9 cellular contexts compared by ENCODE assay signal in the genomic region with DNA sequence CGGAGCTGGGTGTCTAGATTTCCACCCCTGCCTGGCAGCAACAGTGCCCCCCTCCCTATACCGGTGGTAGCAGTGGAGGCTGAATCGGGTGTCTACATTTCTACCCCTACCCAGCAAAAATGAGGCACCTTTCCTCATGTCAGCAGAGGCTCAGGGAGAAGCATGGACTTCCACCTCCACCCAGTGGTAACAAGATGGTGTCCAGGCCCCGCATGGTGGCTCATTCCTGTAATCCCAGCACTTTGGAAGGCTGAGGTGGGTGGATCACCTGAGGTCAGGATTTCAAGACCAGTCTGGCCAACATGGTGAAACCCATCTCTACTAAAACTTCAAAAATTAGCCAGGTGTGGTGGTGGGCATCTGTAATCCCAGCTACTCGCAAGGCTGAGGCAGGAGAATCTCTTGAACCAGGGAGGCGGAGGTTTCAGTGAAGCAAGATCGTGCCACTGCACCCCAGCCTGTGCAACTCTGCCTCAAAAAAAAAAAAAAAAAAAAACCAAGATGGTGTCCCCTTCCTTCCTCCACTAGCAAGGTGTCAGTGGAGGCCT. TPM values are rescaled to one million over a fixed set of nuclear protein-coding genes. Genes with fewer than 3 reads are reported as not detected.
A peak's percentile ranks its signal among the peaks of the same experiment; 100 is the strongest.
DNase-seq lines count a peak whose midpoint lies in the region; ATAC-seq and TF ChIP-seq lines count a peak whose summit lies in the region.
"Had no signal": no experiment of that assay in that cellular context is flagged by ENCODE, and none has a peak within 500 bp of the region (broad histone marks: within the 10 kb centered on the region; RNA-seq: fewer than 3 reads in every experiment).

No MANE protein-coding gene starts in this region.

- peak; percentile 32 for TF ChIP-seq CTCF in BE2C (IDR thresholded peaks at IDR 0.05; ENCODE audit: low read depth, low read length)
- TF ChIP-seq CTCF in GM23338 (conservative IDR thresholded peaks at IDR 0.05; ENCODE audit: low read depth in 2 of 2): peak in 1 of 2 experiments; percentile 37; a peak in 2 of 4 replicates

- peak overlapping the region; percentile 58 for H3K4me2 ChIP-seq in GM23338

- H3K4me3 ChIP-seq in BE2C (ENCODE audit: low read depth, low read length) (peak overlapping the region; percentile 52), GM23338 (peak overlapping the region; percentile 49; the same call in 1 of the 2 replicates), muscle layer of duodenum (ENCODE audit: low read depth in 1 of 2, low read length in 2 of 2) (peak overlapping the region; percentile 52 to 80)

- POLR2A ChIA-PET in activated CD4-positive, alpha-beta memory T cell treated with anti-CD3 and anti-CD28 coated beads, Interleukin-2, amount 10 ng/mL, durations not matched to agents 7 days and 5 days (lab: Charles Lee): no interaction called here

- H3K27me3 ChIP-seq in BE2C: 0 out of 2 replicates have a peak, but pooled peaks cover 2% of the 10 kb centered on the region
- no peaks in the 10 kb centered on the region for H3K27me3 ChIP-seq in GM23338 (ENCODE audit: insufficient read depth)
- no peaks in the 10 kb centered on the region for H3K27me3 ChIP-seq in muscle layer of duodenum (ENCODE audit: low read depth, low read length)
- H3K27me3 ChIP-seq: ascending aorta had no signal

- H3K9me2 ChIP-seq in GM23338 (ENCODE audit: insufficient read depth): peaks cover 9% of the 10 kb centered on the region; the same call in 1 of the 2 replicates

- H3K79me2 ChIP-seq in GM23338 (replicated peaks; ENCODE audit: insufficient read depth): no peaks in the 10 kb centered on the region

- H3K9me3 Mint-ChIP-seq in GM23338: peaks cover 9% of the 10 kb centered on the region; the same call in 2 of the 3 replicates
- no peaks in the 10 kb centered on the region for H3K9me3 Mint-ChIP-seq in activated CD4-positive, alpha-beta memory T cell treated with anti-CD3 and anti-CD28 coated beads, Interleukin-2, amount 10 ng/mL, durations not matched to agents 7 days and 5 days

- H3K36me3 ChIP-seq in BE2C: no peaks in the 10 kb centered on the region
- no peaks in the 10 kb centered on the region for H3K36me3 ChIP-seq in GM23338 (ENCODE audit: insufficient read depth)
- no peaks in the 10 kb centered on the region for H3K36me3 ChIP-seq in muscle layer of duodenum (ENCODE audit: control insufficient read depth in 1 of 2, insufficient read depth in 2 of 2, low read length in 2 of 2)
- H3K36me3 ChIP-seq: ascending aorta had no signal

- no peaks in the 10 kb centered on the region for H4K20me1 ChIP-seq in GM23338 (replicated peaks; ENCODE audit: insufficient read depth)

- CTCF ChIA-PET in activated CD4-positive, alpha-beta memory T cell treated with anti-CD3 and anti-CD28 coated beads, Interleukin-2, amount 10 ng/mL, durations not matched to agents 7 days and 5 days (lab: Charles Lee): no interaction called here

- no peak overlapping the region for H3K27ac ChIP-seq in GM23338 (ENCODE audit: low read depth)
- no peak overlapping the region for H3K27ac ChIP-seq in muscle layer of duodenum (ENCODE audit: low read length)
- H3K27ac ChIP-seq: ascending aorta had no signal

- no peaks in the 10 kb centered on the region for H3K36me3 Mint-ChIP-seq in GM23338 (ENCODE audit: low read depth)
- no peaks in the 10 kb centered on the region for H3K36me3 Mint-ChIP-seq in activated CD4-positive, alpha-beta memory T cell treated with anti-CD3 and anti-CD28 coated beads, Interleukin-2, amount 10 ng/mL, durations not matched to agents 7 days and 5 days (ENCODE audit: low read depth)

- no peaks in the 10 kb centered on the region for H3F3A ChIP-seq in GM23338 (replicated peaks; ENCODE audit: low read depth)

- no peaks in the 10 kb centered on the region; the same call in none of the 2 replicates for H3K4me1 ChIP-seq in BE2C
- peaks cover 11% of the 10 kb centered on the region for H3K4me1 ChIP-seq in GM23338 (ENCODE audit: insufficient read depth)
- peaks cover 0 to 11% of the 10 kb centered on the region in 2 donors for H3K4me1 ChIP-seq in muscle layer of duodenum (ENCODE audit: control insufficient read depth in 1 of 2, insufficient read depth in 2 of 2, low read length in 2 of 2)
- H3K4me1 ChIP-seq: ascending aorta had no signal

- ATAC-seq in GM23338: no peak

- peaks cover 15% of the 10 kb centered on the region for H3K4me1 Mint-ChIP-seq in GM23338
- peaks cover 12% of the 10 kb centered on the region for H3K4me1 Mint-ChIP-seq in activated CD4-positive, alpha-beta memory T cell treated with anti-CD3 and anti-CD28 coated beads, Interleukin-2, amount 10 ng/mL, durations not matched to agents 7 days and 5 days

- H3K27me3 Mint-ChIP-seq in GM23338 (ENCODE audit: insufficient read depth, low read depth, poor library complexity): peaks cover 7% of the 10 kb centered on the region
- peaks cover 18% of the 10 kb centered on the region for H3K27me3 Mint-ChIP-seq in activated CD4-positive, alpha-beta memory T cell treated with anti-CD3 and anti-CD28 coated beads, Interleukin-2, amount 10 ng/mL, durations not matched to agents 7 days and 5 days

- peak; percentile 34 for DNase-seq in BE2C
- no peak for DNase-seq in GM23338 (ENCODE audit: low spot score)
- DNase-seq in activated CD4-positive, alpha-beta memory T cell treated with anti-CD3 and anti-CD28 coated beads, Interleukin-2, amount 10 ng/mL, durations not matched to agents 7 days and 5 days: no peak
- DNase-seq in NCI-H1436 (lab: John Stamatoyannopoulos, UW): no peak
- DNase-seq in NCI-H345 treated with DMSO at 0.1 percent for 48 hours (lab: John Stamatoyannopoulos, UW; ENCODE audit: unreplicated experiment): no peak
- no peak for DNase-seq in NCI-H2081 treated with DMSO at 0.1 percent for 48 hours (lab: John Stamatoyannopoulos, UW)
- no peak for DNase-seq in iPS-NIHi7 (ENCODE audit: extremely low spot score)

- no peak overlapping the region for H3K27ac Mint-ChIP-seq in GM23338
- H3K27ac Mint-ChIP-seq in activated CD4-positive, alpha-beta memory T cell treated with anti-CD3 and anti-CD28 coated beads, Interleukin-2, amount 10 ng/mL, durations not matched to agents 7 days and 5 days: peak overlapping the region; percentile 31

- no peak overlapping the region for H3K4me3 Mint-ChIP-seq in GM23338
- peak overlapping the region; percentile 32 for H3K4me3 Mint-ChIP-seq in activated CD4-positive, alpha-beta memory T cell treated with anti-CD3 and anti-CD28 coated beads, Interleukin-2, amount 10 ng/mL, durations not matched to agents 7 days and 5 days

- H2AFZ ChIP-seq in GM23338: peak overlapping the region; percentile 97

- H3K9me3 ChIP-seq in BE2C (no peaks in the 10 kb centered on the region), muscle layer of duodenum (ENCODE audit: control insufficient read depth in 1 of 2, low read length in 2 of 2) (no peaks in the 10 kb centered on the region)
- H3K9me3 ChIP-seq: ascending aorta had no signal

TF ChIP-seq in GM23338, 12 proteins besides CTCF, POLR2A, EP300 and RAD21:
- TF ChIP-seq JUNB (IDR thresholded peaks at IDR 0.05; ENCODE audit: unreplicated experiment): no peak

RNA-seq across cellular contexts. Expression of gene OR5AU1, which starts 35.5 kb away (rescaled TPM):
- not detected for polyA plus RNA-seq in BE2C (2012; ENCODE audit: insufficient read depth, insufficient read length, low read depth)
- total RNA-seq in GM23338 (2014; rRNA removed; shearing (Covaris generic)): not detected in 2 replicates
- polyA plus RNA-seq in GM23338 (2016; fragmentation: Nextera tagmentation; extraction: Ambion mirVana): not detected in 2 replicates
- total RNA-seq in activated CD4-positive, alpha-beta memory T cell treated with anti-CD3 and anti-CD28 coated beads, Interleukin-2, amount 10 ng/mL, durations not matched to agents 7 days and 5 days: not detected
- total RNA-seq: ascending aorta had no signal
